ENCODE assay signal across 8 cellular contexts in genomic region chr17:78865682-78866390, GRCh38. TPM values are rescaled to one million over a fixed set of nuclear protein-coding genes. Genes with fewer than 3 reads are reported as not detected.
DNase-seq lines count a peak whose midpoint lies in the region; ATAC-seq and TF ChIP-seq lines count a peak whose summit lies in the region.

No MANE protein-coding gene starts in this region.

- H3K36me3 ChIP-seq in prostate gland: no peaks in the 10 kb centered on the region

- H3K4me1 ChIP-seq in prostate gland (replicated peaks): no peaks in the 10 kb centered on the region

- H3K27ac ChIP-seq in prostate gland: peak overlapping the region in 1 of 2 donors; percentile 15

- H3K4me3 Mint-ChIP-seq in activated naive CD8-positive, alpha-beta T cell treated with anti-CD3 and anti-CD28 coated beads for 36 hours: no peak overlapping the region

- ATAC-seq in Right ventricle myocardium superior (ENCODE audit: poor library complexity): peak; percentile 88
- no peak for ATAC-seq in GM19395 (IDR thresholded peaks at IDR 0.05; ENCODE audit: unreplicated experiment)

- H3K27ac Mint-ChIP-seq in activated naive CD8-positive, alpha-beta T cell treated with anti-CD3 and anti-CD28 coated beads for 36 hours: no peak overlapping the region

- no peaks in the 10 kb centered on the region for H3K9me3 ChIP-seq in prostate gland

- H3K27me3 Mint-ChIP-seq in activated naive CD8-positive, alpha-beta T cell treated with anti-CD3 and anti-CD28 coated beads for 36 hours: no peaks in the 10 kb centered on the region

- H3K4me1 Mint-ChIP-seq in activated naive CD8-positive, alpha-beta T cell treated with anti-CD3 and anti-CD28 coated beads for 36 hours: peaks cover 3% of the 10 kb centered on the region

- intact Hi-C loops in Right ventricle myocardium superior (cut with DNase I): loop anchor here (1.0 kb wide), 1 partner anchor 105 kb away; no protein-coding TSS in a partner anchor
- intact Hi-C loops in prostate gland (cut with DNase I): loop anchor here (1.0 kb wide), 1 partner anchor 104 kb away; no protein-coding TSS in a partner anchor

- no peaks in the 10 kb centered on the region for H3K27me3 ChIP-seq in prostate gland (replicated peaks; ENCODE audit: insufficient read depth)

- peak; percentile 31 to 90 (median 78) for TF ChIP-seq CTCF in prostate gland (IDR thresholded peaks at IDR 0.05)

- H3K9me3 Mint-ChIP-seq in activated naive CD8-positive, alpha-beta T cell treated with anti-CD3 and anti-CD28 coated beads for 36 hours: no peaks in the 10 kb centered on the region

- WGBS in prostate gland: 25% methylated on average over 19 of the region's 19 CpGs

- no peak overlapping the region for H3K4me3 ChIP-seq in prostate gland

- no peak for TF ChIP-seq POLR2A in prostate gland (IDR thresholded peaks at IDR 0.05)

- DNase-seq in DMS153 (lab: John Stamatoyannopoulos, UW) (peak; percentile 62), LoVo (ENCODE audit: low spot score) (peak; percentile 69), SK-N-DZ (ENCODE audit: low spot score) (peak; percentile 76), Right ventricle myocardium superior (peak; percentile 88), prostate gland (ENCODE audit: low spot score) (peak; percentile 65), ureter (ENCODE audit: low spot score) (peak; percentile 86)
- DNase-seq in activated naive CD8-positive, alpha-beta T cell treated with anti-CD3 and anti-CD28 coated beads for 36 hours: peak; percentile 63

- H3K36me3 Mint-ChIP-seq in activated naive CD8-positive, alpha-beta T cell treated with anti-CD3 and anti-CD28 coated beads for 36 hours: no peaks in the 10 kb centered on the region

RNA-seq across cellular contexts. Expression of gene USP36, which starts 25.2 kb away (rescaled TPM):
- polyA plus RNA-seq in SK-N-DZ (2014; cell fraction: cytosol; rRNA removed): 29.6 and 34.0 TPM in 2 replicates
- 62.2 and 84.2 TPM in 2 replicates for polyA plus RNA-seq in SK-N-DZ (2014; cell fraction: nucleus; rRNA removed)
- total RNA-seq in activated naive CD8-positive, alpha-beta T cell treated with anti-CD3 and anti-CD28 coated beads for 36 hours: 100 to 1,000 TPM; 126 to 128 TPM
- total RNA-seq in Right ventricle myocardium superior (17.8 TPM), prostate gland (10 to 100 TPM; 31.2 to 66.6 TPM), ureter (92.0 TPM)

RNA-seq across cellular contexts. Expression of gene CEP295NL, which starts 37.2 kb away (rescaled TPM):
- polyA plus RNA-seq in SK-N-DZ (2014; cell fraction: cytosol; rRNA removed): not detected in 2 replicates
- polyA plus RNA-seq in SK-N-DZ (2014; cell fraction: nucleus; rRNA removed): 0.36 TPM in 1 of 2 replicates, not detected in the other
- under 1 TPM in 1 of 2 experiments, not detected in 1; 0.19 TPM for total RNA-seq in activated naive CD8-positive, alpha-beta T cell treated with anti-CD3 and anti-CD28 coated beads for 36 hours
- total RNA-seq in Right ventricle myocardium superior (0.70 TPM), prostate gland (1 to 10 TPM; 2.2 to 8.2 TPM), ureter (5.2 TPM)

RNA-seq across cellular contexts. Expression of gene TIMP2, which starts 59.4 kb away (rescaled TPM):
- polyA plus RNA-seq in SK-N-DZ (2014; cell fraction: cytosol; rRNA removed): 82.7 and 89.1 TPM in 2 replicates
- 32.9 and 40.2 TPM in 2 replicates for polyA plus RNA-seq in SK-N-DZ (2014; cell fraction: nucleus; rRNA removed)
- 1 to 10 TPM; 1.2 to 1.3 TPM for total RNA-seq in activated naive CD8-positive, alpha-beta T cell treated with anti-CD3 and anti-CD28 coated beads for 36 hours
- total RNA-seq in Right ventricle myocardium superior: 114 TPM
- total RNA-seq in prostate gland: 100 to 1,000 TPM in 1 of 2 donors, 10 to 100 TPM in 1; 54.5 to 500 TPM
- total RNA-seq in ureter: 118 TPM

Comparison
In these comparisons a context has a peak if more than half of its experiments do, and no peak if none do; other contexts are left out.
1. RNA of gene TIMP2, which starts 59.4 kb away (total RNA-seq): 54.5 to 500 TPM in prostate gland, 118 TPM in ureter (single experiment) and 114 TPM in Right ventricle myocardium superior (single experiment); 1.2 to 1.3 TPM in activated naive CD8-positive, alpha-beta T cell treated with anti-CD3 and anti-CD28 coated beads for 36 hours; every median in the first group is over 10 times any median in the second.
2. Peak in every context shown above with its lines, with median percentiles within 50 percentile points of each other: DNase-seq.